10 cellular contexts compared by ENCODE assay signal in genomic region chr2:47724221-47724981, GRCh38.
A peak's percentile ranks its signal among the peaks of the same experiment; 100 is the strongest.
DNase-seq lines count a peak whose midpoint lies in the region; ATAC-seq lines count a peak whose summit lies in the region.
"Had no signal": no experiment of that assay in that cellular context is flagged by ENCODE, and none has a peak within 500 bp of the region (broad histone marks: within the 10 kb centered on the region; RNA-seq: fewer than 3 reads in every experiment).

No MANE protein-coding gene starts in this region.

- no peaks in the 10 kb centered on the region for H3K4me1 Mint-ChIP-seq in effector memory CD8-positive, alpha-beta T cell (ENCODE audit: low read depth in 2 of 2)
- H3K4me1 Mint-ChIP-seq: nephron had no signal

- no peaks in the 10 kb centered on the region for H3K9me3 Mint-ChIP-seq in effector memory CD8-positive, alpha-beta T cell
- H3K9me3 Mint-ChIP-seq: activated naive CD4-positive, alpha-beta T cell treated with anti-CD3 and anti-CD28 coated beads, Interleukin-2, amount 50 U/mL, for 72 hours; nephron had no signal

- ATAC-seq in GM21447 (IDR thresholded peaks at IDR 0.05; ENCODE audit: unreplicated experiment) (peak; percentile 86), HG03571 (IDR thresholded peaks at IDR 0.05; ENCODE audit: unreplicated experiment) (peak; percentile 92)
- ATAC-seq in effector memory CD8-positive, alpha-beta T cell (replicated peaks): peak; percentile 69
- ATAC-seq: activated naive CD4-positive, alpha-beta T cell treated with anti-CD3 and anti-CD28 coated beads, Interleukin-2, amount 50 U/mL, for 72 hours had no signal

- no peak overlapping the region for H3K4me3 Mint-ChIP-seq in effector memory CD8-positive, alpha-beta T cell
- H3K4me3 Mint-ChIP-seq: nephron had no signal

- no peak overlapping the region for H3K27ac Mint-ChIP-seq in effector memory CD8-positive, alpha-beta T cell
- H3K27ac Mint-ChIP-seq: activated naive CD4-positive, alpha-beta T cell treated with anti-CD3 and anti-CD28 coated beads, Interleukin-2, amount 50 U/mL, for 72 hours; nephron had no signal

- H3K27me3 Mint-ChIP-seq in effector memory CD8-positive, alpha-beta T cell: no peaks in the 10 kb centered on the region

- H3K36me3 Mint-ChIP-seq in effector memory CD8-positive, alpha-beta T cell (ENCODE audit: insufficient read depth): no peaks in the 10 kb centered on the region
- H3K36me3 Mint-ChIP-seq: activated naive CD4-positive, alpha-beta T cell treated with anti-CD3 and anti-CD28 coated beads, Interleukin-2, amount 50 U/mL, for 72 hours had no signal

- peak; percentile 63 for DNase-seq in ELR (ENCODE audit: low read depth)
- DNase-seq in effector memory CD8-positive, alpha-beta T cell: no peak
- no peak for DNase-seq in SW480 (ENCODE audit: low spot score)
- DNase-seq in NCI-H82 treated with DMSO at 0.1 percent for 48 hours (lab: John Stamatoyannopoulos, UW; ENCODE audit: unreplicated experiment): no peak
- no peak for DNase-seq in AG20443 (ENCODE audit: low spot score)
- DNase-seq in NCI-H1048 (lab: John Stamatoyannopoulos, UW): no peak
